In the genomic region with DNA sequence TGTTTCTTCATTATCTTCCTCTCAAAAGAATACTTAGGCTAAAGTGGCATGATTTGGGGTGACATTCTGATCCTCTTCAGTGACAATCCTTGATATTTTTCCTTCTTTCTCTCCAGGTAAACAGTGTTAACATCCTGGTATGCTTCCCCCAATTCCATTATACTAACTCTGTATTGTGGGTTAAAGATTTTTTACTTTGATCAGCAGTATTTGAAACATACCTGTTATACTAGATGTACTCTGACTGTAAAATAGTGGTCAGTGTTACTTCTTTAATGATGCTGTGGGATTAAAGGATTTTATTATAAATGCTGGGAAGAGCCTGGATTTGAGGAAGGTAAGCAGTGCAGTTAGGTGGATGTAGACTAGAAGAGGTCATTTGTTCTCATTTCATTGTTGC, we compare ENCODE assay signal across 2 cellular contexts.
TF ChIP-seq lines count a peak whose summit lies in the region.

No MANE protein-coding gene starts in this region.

TF ChIP-seq in HepG2, 621 proteins besides CTCF, POLR2A, EP300 and RAD21:
- TF ChIP-seq ZNF33B (CRISPR knock-in tag; IDR thresholded peaks at IDR 0.05): no peak
- peak; percentile 30 to 43; a peak in 2 of 4 replicates for TF ChIP-seq MAFK (conservative IDR thresholded peaks at IDR 0.05 in 1 of 2, IDR thresholded peaks at IDR 0.05 in 1 of 2; ENCODE audit: low read length in 2 of 2)

TF ChIP-seq in K562, 482 proteins besides CTCF, POLR2A, EP300 and RAD21:
- no peak for TF ChIP-seq EZH2 (IDR thresholded peaks at IDR 0.05; ENCODE audit: borderline replicate concordance, low read depth, low read length)
- peak; percentile 57 for TF ChIP-seq ZNF316 (IDR thresholded peaks at IDR 0.05)
